Comparison of ENCODE assay signal across 19 cellular contexts in genomic region chr17:82596837-82597672, GRCh38. TPM values are rescaled to one million over a fixed set of nuclear protein-coding genes. Genes with fewer than 3 reads are reported as not detected.
DNase-seq lines count a peak whose midpoint lies in the region; FAIRE-seq and TF ChIP-seq lines count a peak whose summit lies in the region.
"Had no signal": no experiment of that assay in that cellular context is flagged by ENCODE, and none has a peak within 500 bp of the region (broad histone marks: within the 10 kb centered on the region; RNA-seq: fewer than 3 reads in every experiment).

No MANE protein-coding gene starts in this region.

- 73 to 82% methylated on average over 28 of the region's 33 CpGs for WGBS in thyroid gland, 2 donors

- peak overlapping the region; percentile 11 for H3K27ac Mint-ChIP-seq in activated naive CD4-positive, alpha-beta T cell treated with anti-CD3 and anti-CD28 coated beads, Interleukin-2, amount 10 ng/mL, durations not matched to agents 7 days and 5 days
- no peak overlapping the region for H3K27ac Mint-ChIP-seq in activated naive CD4-positive, alpha-beta T cell treated with anti-CD3 and anti-CD28 coated beads for 36 hours
- H3K27ac Mint-ChIP-seq: HFFc6 had no signal

- TF ChIP-seq CTCF in RWPE1 (conservative IDR thresholded peaks at IDR 0.05; ENCODE audit: low read depth) (no peak), kidney (IDR thresholded peaks at IDR 0.05; ENCODE audit: borderline replicate concordance, extremely low read depth, insufficient read depth) (no peak), thyroid gland (IDR thresholded peaks at IDR 0.05) (no peak)

- CTCF ChIA-PET in activated naive CD4-positive, alpha-beta T cell treated with anti-CD3 and anti-CD28 coated beads, Interleukin-2, amount 10 ng/mL, durations not matched to agents 7 days and 5 days (lab: Charles Lee) = no interaction called here
- CTCF ChIA-PET in activated naive CD4-positive, alpha-beta T cell treated with anti-CD3 and anti-CD28 coated beads for 36 hours (lab: Charles Lee) = no interaction called here
- CTCF ChIA-PET in RWPE1 (lab: Yijun Ruan, JAX) = no interaction called here

- TF ChIP-seq POLR2A in thyroid gland (IDR thresholded peaks at IDR 0.05) = no peak

- peaks cover 12 to 13% of the 10 kb centered on the region in 2 donors for H3K4me1 ChIP-seq in kidney (ENCODE audit: control insufficient read depth in 1 of 2, insufficient read depth in 1 of 2, low read depth in 1 of 2, low read length in 2 of 2)
- H3K4me1 ChIP-seq in thyroid gland = peaks cover 18 to 19% of the 10 kb centered on the region in 2 donors

- no peak overlapping the region for H3K4me3 Mint-ChIP-seq in activated naive CD4-positive, alpha-beta T cell treated with anti-CD3 and anti-CD28 coated beads, Interleukin-2, amount 10 ng/mL, durations not matched to agents 7 days and 5 days
- no peak overlapping the region for H3K4me3 Mint-ChIP-seq in activated naive CD4-positive, alpha-beta T cell treated with anti-CD3 and anti-CD28 coated beads for 36 hours
- H3K4me3 Mint-ChIP-seq: HFFc6 had no signal

- POLR2A ChIA-PET in RWPE1 (lab: Yijun Ruan, JAX; ENCODE audit: low non-redundant PET) = no interaction called here

- no peak for DNase-seq in activated naive CD4-positive, alpha-beta T cell treated with anti-CD3 and anti-CD28 coated beads, Interleukin-2, amount 10 ng/mL, durations not matched to agents 7 days and 5 days
- no peak for DNase-seq in activated naive CD4-positive, alpha-beta T cell treated with anti-CD3 and anti-CD28 coated beads for 36 hours
- DNase-seq in RWPE1 (ENCODE audit: low spot score) = no peak
- DNase-seq in kidney = peak; percentile 64
- DNase-seq in thyroid gland = peak; percentile 42 to 79
- DNase-seq in amniotic stem cell (lab: John Stamatoyannopoulos, UW) = no peak
- no peak for DNase-seq in substantia nigra (lab: John Stamatoyannopoulos, UW)
- DNase-seq in CD1c-positive myeloid dendritic cell (ENCODE audit: extremely low spot score) = no peak
- DNase-seq: C1 segment of cervical spinal cord, COR-L47, EL, GOT3, HFFc6, IMR-90, NCI-H1105 treated with DMSO at 0.1 percent for 48 hours, NCI-H1694 treated with DMSO at 0.1 percent for 48 hours, NCI-H69, RPMI8226 had no signal

- no peak overlapping the region for H3K4me3 ChIP-seq in kidney (ENCODE audit: low read length in 2 of 2)
- H3K4me3 ChIP-seq in thyroid gland (replicated peaks in 1 of 3) = no peak overlapping the region

- H3K9me3 Mint-ChIP-seq in activated naive CD4-positive, alpha-beta T cell treated with anti-CD3 and anti-CD28 coated beads, Interleukin-2, amount 10 ng/mL, durations not matched to agents 7 days and 5 days = no peaks in the 10 kb centered on the region
- no peaks in the 10 kb centered on the region for H3K9me3 Mint-ChIP-seq in activated naive CD4-positive, alpha-beta T cell treated with anti-CD3 and anti-CD28 coated beads for 36 hours
- H3K9me3 Mint-ChIP-seq: HFFc6 had no signal

- peaks cover 37% of the 10 kb centered on the region for H3K36me3 Mint-ChIP-seq in activated naive CD4-positive, alpha-beta T cell treated with anti-CD3 and anti-CD28 coated beads, Interleukin-2, amount 10 ng/mL, durations not matched to agents 7 days and 5 days
- peaks cover 21% of the 10 kb centered on the region for H3K36me3 Mint-ChIP-seq in activated naive CD4-positive, alpha-beta T cell treated with anti-CD3 and anti-CD28 coated beads for 36 hours (ENCODE audit: low read depth)

- H3K9ac ChIP-seq in kidney (ENCODE audit: low read length in 2 of 2) = no peak overlapping the region

- no peaks in the 10 kb centered on the region for H3K27me3 Mint-ChIP-seq in activated naive CD4-positive, alpha-beta T cell treated with anti-CD3 and anti-CD28 coated beads, Interleukin-2, amount 10 ng/mL, durations not matched to agents 7 days and 5 days
- no peaks in the 10 kb centered on the region for H3K27me3 Mint-ChIP-seq in activated naive CD4-positive, alpha-beta T cell treated with anti-CD3 and anti-CD28 coated beads for 36 hours (ENCODE audit: low read depth)

- intact Hi-C loops in activated naive CD4-positive, alpha-beta T cell treated with anti-CD3 and anti-CD28 coated beads for 36 hours (cut with micrococcal nuclease) = no loop called here
- intact Hi-C loops in kidney (cut with DNase I) (no loop called here), thyroid gland (cut with DNase I) (no loop called here)

- FAIRE-seq in kidney (lab: Jason Lieb, UNC) = no peak
- FAIRE-seq: A204.1 had no signal

- H3K27me3 ChIP-seq in thyroid gland = no peaks in the 10 kb centered on the region

- peaks cover 10 to 12% of the 10 kb centered on the region in 2 donors for H3K36me3 ChIP-seq in kidney (ENCODE audit: control insufficient read depth in 1 of 2, insufficient read depth in 2 of 2, low read length in 2 of 2)
- peaks cover 13 to 15% of the 10 kb centered on the region in 2 donors for H3K36me3 ChIP-seq in thyroid gland

- H3K9me3 ChIP-seq in kidney (ENCODE audit: control insufficient read depth in 1 of 2, low read length in 2 of 2) = no peaks in the 10 kb centered on the region
- H3K9me3 ChIP-seq in thyroid gland = no peaks in the 10 kb centered on the region

- peaks cover 28% of the 10 kb centered on the region for H3K4me1 Mint-ChIP-seq in activated naive CD4-positive, alpha-beta T cell treated with anti-CD3 and anti-CD28 coated beads, Interleukin-2, amount 10 ng/mL, durations not matched to agents 7 days and 5 days
- peaks cover 25% of the 10 kb centered on the region for H3K4me1 Mint-ChIP-seq in activated naive CD4-positive, alpha-beta T cell treated with anti-CD3 and anti-CD28 coated beads for 36 hours (ENCODE audit: low read depth)

- peak overlapping the region; percentile 41 for H3K27ac ChIP-seq in RWPE1
- H3K27ac ChIP-seq in kidney (ENCODE audit: low read depth in 2 of 2, low read length in 2 of 2) = no peak overlapping the region
- no peak overlapping the region for H3K27ac ChIP-seq in thyroid gland
- no peak overlapping the region for H3K27ac ChIP-seq in substantia nigra (ENCODE audit: low read depth, low read length, poor library complexity, severe bottlenecking)

RNA-seq across cellular contexts. Expression of gene WDR45B, which starts 51.2 kb away (rescaled TPM):
- total RNA-seq in activated naive CD4-positive, alpha-beta T cell treated with anti-CD3 and anti-CD28 coated beads for 36 hours = 10 to 100 TPM; 23.2 to 25.0 TPM
- total RNA-seq in kidney (65.4 TPM), thyroid gland (10 to 100 TPM; 79.3 to 95.9 (median 84.2) TPM)
- 64.7 TPM for polyA plus RNA-seq in kidney (ENCODE audit: insufficient read depth, low read depth, low replicate concordance)

Comparison
In these comparisons a context has a peak if more than half of its experiments do, and no peak if none do; other contexts are left out.
1. DNase-seq: peak in kidney (single experiment) and thyroid gland (2 of 2); none in activated naive CD4-positive, alpha-beta T cell treated with anti-CD3 and anti-CD28 coated beads, Interleukin-2, amount 10 ng/mL, durations not matched to agents 7 days and 5 days (single experiment), activated naive CD4-positive, alpha-beta T cell treated with anti-CD3 and anti-CD28 coated beads for 36 hours (single experiment), RWPE1 (single experiment), amniotic stem cell (single experiment), substantia nigra (0 of 49) and CD1c-positive myeloid dendritic cell (single experiment).